20 cellular contexts compared by ENCODE assay signal in genomic region chr1:18828224-18828623, GRCh38. TPM values are rescaled to one million over a fixed set of nuclear protein-coding genes. Genes with fewer than 3 reads are reported as not detected.
"Had no signal": no experiment of that assay in that cellular context is flagged by ENCODE, and none has a peak within 500 bp of the region (broad histone marks: within the 10 kb centered on the region; RNA-seq: fewer than 3 reads in every experiment).

No MANE protein-coding gene starts in this region.

- H3K27ac Mint-ChIP-seq: dendritic cell treated with granulocyte-macrophage colony-stimulating factor and Interleukin-4, amounts not matched to agents 40 ng/mL and 50 ng/mL, for 4 days; naive B cell; type B pancreatic cell had no signal

- H3K4me1 ChIP-seq: sigmoid colon, suprapubic skin, thyroid gland had no signal

- H3K27me3 ChIP-seq: hepatocyte, sigmoid colon, thyroid gland had no signal

- ATAC-seq: left colon; left ventricle myocardium superior; stimulated activated naive CD8-positive, alpha-beta T cell treated with anti-CD3 and anti-CD28 coated beads, Interleukin-15, Interleukin-2, amounts not matched to agents 100 U/mL and 50 U/mL, for 24 hours had no signal

- H2AFZ ChIP-seq: hepatocyte had no signal

- H3K79me2 ChIP-seq: hepatocyte had no signal

- H3K36me3 Mint-ChIP-seq: naive B cell, type B pancreatic cell had no signal

- H3K4me3 Mint-ChIP-seq: dendritic cell treated with granulocyte-macrophage colony-stimulating factor and Interleukin-4, amounts not matched to agents 40 ng/mL and 50 ng/mL, for 4 days; naive B cell; neural crest cell; type B pancreatic cell had no signal

- H3K4me3 ChIP-seq: hepatocyte, lung, sigmoid colon, skin epidermis, suprapubic skin, thyroid gland had no signal

- H3K9me3 Mint-ChIP-seq: dendritic cell treated with granulocyte-macrophage colony-stimulating factor and Interleukin-4, amounts not matched to agents 40 ng/mL and 50 ng/mL, for 4 days had no signal

- DNase-seq: foreskin melanocyte; head of caudate nucleus; left colon; left ventricle myocardium superior; mesenchymal stem cell; naive B cell; sigmoid colon; stimulated activated CD4-positive, alpha-beta T cell treated with anti-CD3 and anti-CD28 coated beads, Interleukin-2, amount 100 ng/mL, for 48 hours; stimulated activated naive CD8-positive, alpha-beta T cell treated with anti-CD3 and anti-CD28 coated beads, Interleukin-15, Interleukin-2, amounts not matched to agents 100 U/mL and 50 U/mL, for 24 hours; thyroid gland had no signal

- H3K27ac ChIP-seq: hepatocyte, sigmoid colon, skin epidermis, suprapubic skin, thyroid gland had no signal

- H3K36me3 ChIP-seq: sigmoid colon, suprapubic skin, thyroid gland had no signal

- H3K9me3 ChIP-seq: sigmoid colon, suprapubic skin, thyroid gland had no signal

- H3K4me2 ChIP-seq: hepatocyte had no signal

- H3K4me1 Mint-ChIP-seq: naive B cell, neural crest cell had no signal

RNA-seq across cellular contexts. Expression of gene TAS1R2, which starts 31.2 kb away (rescaled TPM):
- total RNA-seq: hepatocyte, kidney epithelial cell, left colon, left ventricle myocardium superior, lung, neural crest cell, osteocyte, pulmonary artery endothelial cell, sigmoid colon, thyroid gland had no signal
- polyA plus RNA-seq: hepatocyte, lung, sigmoid colon had no signal
